8 cellular contexts compared by ENCODE assay signal in the genomic region with DNA sequence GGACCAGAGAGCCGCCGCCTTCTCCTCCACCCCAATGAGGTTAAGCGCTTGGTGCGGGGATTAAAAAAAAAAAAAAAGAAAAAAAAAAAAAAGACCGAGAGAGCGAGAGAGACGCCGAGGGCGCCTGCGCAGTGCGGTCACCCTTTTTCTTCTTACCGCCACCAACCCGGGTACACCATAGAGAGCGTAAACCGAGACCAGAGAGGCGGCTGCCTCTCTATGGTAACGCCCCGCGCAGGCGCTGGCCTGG. TPM values are rescaled to one million over a fixed set of nuclear protein-coding genes. Genes with fewer than 3 reads are reported as not detected.
DNase-seq lines count a peak whose midpoint lies in the region; ATAC-seq and TF ChIP-seq lines count a peak whose summit lies in the region.

A gene (minus strand): TSS at position 61 of the 250 bp plus-strand sequence. CDS start 43,567 bp downstream, outside the sequence.

- H3K9me3 ChIP-seq in psoas muscle: no peaks in the 10 kb centered on the region
- H3K9me3 ChIP-seq in vagina: no peaks in the 10 kb centered on the region

- DNase-seq in NCI-H146 treated with DMSO at 0.1 percent for 48 hours (lab: John Stamatoyannopoulos, UW; ENCODE audit: unreplicated experiment): peak; percentile 97
- peak in 42 of 58 donors; percentile 77 to 97 (median 94) for DNase-seq in anterior cingulate cortex (lab: John Stamatoyannopoulos, UW)
- DNase-seq in left ventricle myocardium superior: peak; percentile 98
- peak; percentile 97 to 99 for DNase-seq in psoas muscle
- peak in 1 of 2 donors; percentile 97 for DNase-seq in vagina (ENCODE audit: extremely low spot score in 2 of 2)

- H3K27me3 ChIP-seq in psoas muscle (ENCODE audit: insufficient read depth in 3 of 3, low read length in 2 of 3) (no peaks in the 10 kb centered on the region), vagina (no peaks in the 10 kb centered on the region)

- H3K36me3 ChIP-seq in psoas muscle (ENCODE audit: insufficient read depth in 1 of 2, low read depth in 1 of 2): peaks cover 0 to 12% of the 10 kb centered on the region in 2 donors
- no peaks in the 10 kb centered on the region for H3K36me3 ChIP-seq in vagina

- TF ChIP-seq POLR2A in vagina (IDR thresholded peaks at IDR 0.05): no peak

- no peak for TF ChIP-seq CTCF in GM12875 (IDR thresholded peaks at IDR 0.05; ENCODE audit: borderline replicate concordance, insufficient read depth, low read depth, low read length)
- no peak for TF ChIP-seq CTCF in psoas muscle (IDR thresholded peaks at IDR 0.05)
- TF ChIP-seq CTCF in vagina (IDR thresholded peaks at IDR 0.05): no peak

- 0 to 1% (median 0%) methylated on average over 19 to 20 of the region's 20 CpGs for WGBS in psoas muscle, 3 donors

- H3K4me3 ChIP-seq in GM12875 (ENCODE audit: low read depth, low read length): peak within 1 kb of the TSS; percentile 65
- peak within 1 kb of the TSS; percentile 87 for H3K4me3 ChIP-seq in psoas muscle
- H3K4me3 ChIP-seq in vagina: peak within 1 kb of the TSS; percentile 85 to 94

- intact Hi-C loops in T-helper 2 cell treated with Interferon-gamma antibody and Interleukin-4, amounts not matched to agents 100 ng/mL and 5 ng/mL, for 36 hours (cut with micrococcal nuclease): loop anchor here (1.0 kb wide), 5 partner anchors 50 to 119 kb away; a partner anchor contains a TSS
- intact Hi-C loops in left ventricle myocardium superior (cut with micrococcal nuclease): loop anchor here (5.0 to 10.0 kb wide), 2 partner anchors 55 to 117 kb away; a partner anchor contains a TSS
- intact Hi-C loops in psoas muscle (cut with DNase I): loop anchor here (1.0 to 5.0 kb wide), 5 partner anchors 52 to 119 kb away; a partner anchor contains a TSS
- intact Hi-C loops in vagina (cut with DNase I): loop anchor here (2.0 kb wide), 1 partner anchor 119 kb away; a partner anchor contains a TSS

- H3K4me1 ChIP-seq in psoas muscle (peaks cover 53% of the 10 kb centered on the region), vagina (peaks cover 53% of the 10 kb centered on the region)

- peak; percentile 89 for ATAC-seq in HG02763 (IDR thresholded peaks at IDR 0.05; ENCODE audit: unreplicated experiment)
- peak; percentile 97 for ATAC-seq in left ventricle myocardium superior
- peak; percentile 92 to 98 (median 95) for ATAC-seq in psoas muscle

- peak within 1 kb of the TSS; percentile 96 for H3K27ac ChIP-seq in psoas muscle
- peak within 1 kb of the TSS; percentile 97 for H3K27ac ChIP-seq in vagina

RNA-seq across cellular contexts. Expression of the gene that starts here (rescaled TPM):
- 54.7 and 55.9 TPM in 2 replicates for total RNA-seq in T-helper 2 cell treated with Interferon-gamma antibody and Interleukin-4, amounts not matched to agents 100 ng/mL and 5 ng/mL, for 36 hours
- total RNA-seq in left ventricle myocardium superior: 66.5 TPM
- total RNA-seq in psoas muscle: 10 to 100 TPM; 38.8 to 60.7 (median 50.4) TPM
- polyA plus RNA-seq in psoas muscle: 10 to 100 TPM; 11.6 to 27.3 (median 12.3) TPM
- total RNA-seq in vagina: 90.4 TPM
